9 cellular contexts compared by ENCODE assay signal in the genomic region with DNA sequence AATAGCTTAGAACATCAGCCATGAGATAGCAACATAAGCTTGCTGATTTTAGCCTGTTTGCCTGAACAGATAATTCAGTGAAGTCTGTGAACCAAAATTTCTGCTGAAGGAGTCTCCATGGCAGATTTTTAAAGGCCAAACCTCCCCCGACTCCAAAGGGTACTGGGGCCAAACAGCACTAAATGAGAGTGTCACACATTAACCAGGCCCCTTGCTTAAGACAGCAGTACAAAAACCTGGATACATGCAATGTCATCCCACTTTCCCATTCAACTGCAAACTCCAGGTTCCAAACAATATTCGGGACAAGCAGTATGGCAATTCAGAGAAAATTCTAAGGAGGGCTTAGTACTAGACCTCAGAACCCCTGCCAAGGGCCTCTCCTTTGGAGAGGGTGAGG. TPM values are rescaled to one million over a fixed set of nuclear protein-coding genes. Genes with fewer than 3 reads are reported as not detected.
"Had no signal": no experiment of that assay in that cellular context is flagged by ENCODE, and none has a peak within 500 bp of the region (broad histone marks: within the 10 kb centered on the region; RNA-seq: fewer than 3 reads in every experiment).

No MANE protein-coding gene starts in this region.

- FAIRE-seq: G401.6, GM12878, GM12891, GM12892, GM18507, GM19239 had no signal

- ATAC-seq: GM12878 had no signal

- DNase-seq: GDM1, GF-D8 had no signal

- H3K4me3 ChIP-seq: GM12878 had no signal

RNA-seq across cellular contexts. Expression of a gene that starts 49.6 kb away (rescaled TPM):
- total RNA-seq: G401, GM12878 had no signal
- polyA plus RNA-seq: GM12878 had no signal
